8 cellular contexts compared by ENCODE assay signal in the genomic region with DNA sequence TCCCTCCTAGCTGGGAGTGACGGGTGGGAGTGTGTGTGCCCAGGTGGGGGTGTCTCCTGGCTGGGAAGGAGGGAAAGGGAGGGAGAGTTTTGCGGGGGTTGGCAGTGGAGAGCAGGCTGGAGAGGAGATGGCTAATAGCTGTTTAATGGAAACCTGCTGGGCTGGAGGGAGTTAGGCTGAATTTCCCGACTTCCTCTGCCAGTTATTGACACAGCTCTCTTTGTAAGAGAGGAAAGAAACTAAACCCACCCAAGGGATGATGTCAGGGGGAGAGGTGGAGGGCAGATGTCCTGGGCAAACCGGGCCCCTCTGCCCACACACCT. TPM values are rescaled to one million over a fixed set of nuclear protein-coding genes. Genes with fewer than 3 reads are reported as not detected.
DNase-seq lines count a peak whose midpoint lies in the region; ATAC-seq and TF ChIP-seq lines count a peak whose summit lies in the region.
"Had no signal": no experiment of that assay in that cellular context is flagged by ENCODE, and none has a peak within 500 bp of the region (broad histone marks: within the 10 kb centered on the region; RNA-seq: fewer than 3 reads in every experiment).

No MANE protein-coding gene starts in this region.

- no peaks in the 10 kb centered on the region for H3K9me3 Mint-ChIP-seq in activated naive CD8-positive, alpha-beta T cell treated with anti-CD3 and anti-CD28 coated beads, Interleukin-2, amount 50 U/mL, for 24 hours
- no peaks in the 10 kb centered on the region for H3K9me3 Mint-ChIP-seq in nephron
- H3K9me3 Mint-ChIP-seq: activated T-helper 2 cell treated with anti-CD3 and anti-CD28 coated beads, Interferon-gamma antibody, Interleukin-2, Interleukin-4, amounts not matched to agents 10 μg/mL and 5 μg/mL and 100 μg/mL, durations not matched to agents 14 hours and 24 hours and 36 hours had no signal

- H3K36me3 Mint-ChIP-seq in activated naive CD8-positive, alpha-beta T cell treated with anti-CD3 and anti-CD28 coated beads, Interleukin-2, amount 50 U/mL, for 24 hours (ENCODE audit: low read depth), result peaks cover 25% of the 10 kb centered on the region
- H3K36me3 Mint-ChIP-seq in nephron (ENCODE audit: low read depth), result peaks cover 17% of the 10 kb centered on the region

- H3K4me3 Mint-ChIP-seq in activated naive CD8-positive, alpha-beta T cell treated with anti-CD3 and anti-CD28 coated beads, Interleukin-2, amount 50 U/mL, for 24 hours, result no peak overlapping the region
- H3K4me3 Mint-ChIP-seq in nephron, result peak overlapping the region; percentile 5 to 65 (median 45)

- no peaks in the 10 kb centered on the region for H3K27me3 Mint-ChIP-seq in activated naive CD8-positive, alpha-beta T cell treated with anti-CD3 and anti-CD28 coated beads, Interleukin-2, amount 50 U/mL, for 24 hours
- no peaks in the 10 kb centered on the region for H3K27me3 Mint-ChIP-seq in nephron (ENCODE audit: low read depth)

- 10 to 12% methylated on average over 4 of the region's 4 CpGs for WGBS in lower leg skin, 2 donors

- peak overlapping the region; percentile 83 for H3K27ac Mint-ChIP-seq in activated naive CD8-positive, alpha-beta T cell treated with anti-CD3 and anti-CD28 coated beads, Interleukin-2, amount 50 U/mL, for 24 hours
- H3K27ac Mint-ChIP-seq in nephron, result peak overlapping the region; percentile 91 to 99 (median 97)

- H3K4me1 Mint-ChIP-seq in activated naive CD8-positive, alpha-beta T cell treated with anti-CD3 and anti-CD28 coated beads, Interleukin-2, amount 50 U/mL, for 24 hours, result peaks cover 47% of the 10 kb centered on the region
- H3K4me1 Mint-ChIP-seq in nephron, result peaks cover 43% of the 10 kb centered on the region

- intact Hi-C loops in lower leg skin (cut with DNase I; ENCODE audit: low total_unique reads), result loop anchor here (2.0 to 10.0 kb wide), 2 partner anchors 61 to 149 kb away; no protein-coding TSS in a partner anchor

- TF ChIP-seq POLR2A in lower leg skin (IDR thresholded peaks at IDR 0.05), result no peak

- H3K4me3 ChIP-seq in lower leg skin (ENCODE audit: low read depth, poor library complexity, severe bottlenecking), result no peak overlapping the region

- TF ChIP-seq CTCF in GM20000 (IDR thresholded peaks at IDR 0.05; ENCODE audit: extremely low read depth, missing control alignments) (no peak), nephron (IDR thresholded peaks at IDR 0.05; ENCODE audit: unreplicated experiment in 3 of 3) (no peak), lower leg skin (IDR thresholded peaks at IDR 0.05) (no peak)

- no peak for ATAC-seq in activated naive CD8-positive, alpha-beta T cell treated with anti-CD3 and anti-CD28 coated beads, Interleukin-2, amount 50 U/mL, for 24 hours
- no peak for ATAC-seq in HG03521 (IDR thresholded peaks at IDR 0.05; ENCODE audit: unreplicated experiment)

- DNase-seq in GM20000 (ENCODE audit: low spot score), result peak; percentile 4
- no peak for DNase-seq in activated naive CD8-positive, alpha-beta T cell treated with anti-CD3 and anti-CD28 coated beads, Interleukin-2, amount 50 U/mL, for 24 hours
- no peak for DNase-seq in lower leg skin (ENCODE audit: low spot score in 2 of 2)
- no peak for DNase-seq in stimulated activated CD4-positive, alpha-beta T cell treated with anti-CD3 and anti-CD28 coated beads, Interleukin-4, amount 100 ng/mL, for 24 hours
- DNase-seq: NCI-H748 treated with DMSO at 0.1 percent for 48 hours had no signal

RNA-seq across cellular contexts. Expression of gene ILF3, which starts 10.2 kb away (rescaled TPM):
- 100 to 1,000 TPM in 2 of 4 donors, 10 to 100 TPM in 2; 71.8 to 122 (median 97.3) TPM for total RNA-seq in lower leg skin

RNA-seq across cellular contexts. Expression of gene SLC44A2, which starts 18.6 kb away (rescaled TPM):
- total RNA-seq in lower leg skin, result 100 to 1,000 TPM; 100 to 180 (median 129) TPM

RNA-seq across cellular contexts. Expression of gene AP1M2, which starts 56.8 kb away (rescaled TPM):
- 10 to 100 TPM; 61.3 to 70.3 (median 63.8) TPM for total RNA-seq in lower leg skin
- total RNA-seq: activated T-helper 2 cell treated with anti-CD3 and anti-CD28 coated beads, Interferon-gamma antibody, Interleukin-2, Interleukin-4, amounts not matched to agents 10 μg/mL and 5 μg/mL and 100 μg/mL, durations not matched to agents 14 hours and 24 hours and 36 hours had no signal

RNA-seq across cellular contexts. Expression of gene QTRT1, which starts 57.3 kb away (rescaled TPM):
- 10 to 100 TPM; 25.1 to 33.7 (median 31.0) TPM for total RNA-seq in lower leg skin
